ENCODE assay signal across 9 cellular contexts in genomic region chr3:64214002-64214696, GRCh38. TPM values are rescaled to one million over a fixed set of nuclear protein-coding genes. Genes with fewer than 3 reads are reported as not detected.
DNase-seq lines count a peak whose midpoint lies in the region; ATAC-seq and TF ChIP-seq lines count a peak whose summit lies in the region.
"Had no signal": no experiment of that assay in that cellular context is flagged by ENCODE, and none has a peak within 500 bp of the region (broad histone marks: within the 10 kb centered on the region; RNA-seq: fewer than 3 reads in every experiment).

No MANE protein-coding gene starts in this region.

- no peaks in the 10 kb centered on the region for H3K27me3 ChIP-seq in BLaER1 treated with 17β-estradiol and CSF1 and Interleukin-3, amounts not matched to agents 10 nM and 100 nM
- no peaks in the 10 kb centered on the region for H3K27me3 ChIP-seq in osteoblast (ENCODE audit: insufficient read depth, low read length)
- H3K27me3 ChIP-seq in Karpas-422 (ENCODE audit: low read length), result no peaks in the 10 kb centered on the region

- H3K4me3 ChIP-seq in BLaER1 treated with 17β-estradiol and CSF1 and Interleukin-3, amounts not matched to agents 10 nM and 100 nM, result no peak overlapping the region; a peak in 2 of 20 replicates
- peak overlapping the region; percentile 53 for H3K4me3 ChIP-seq in fibroblast of pulmonary artery (replicated peaks; ENCODE audit: low read depth, low read length)
- peak overlapping the region; percentile 62 for H3K4me3 ChIP-seq in osteoblast (ENCODE audit: insufficient read depth, low read length)
- H3K4me3 ChIP-seq in Karpas-422 (ENCODE audit: low read length), result no peak overlapping the region

- peak overlapping the region; percentile 52 to 87 (median 72) for H3K4me2 ChIP-seq in BLaER1 treated with 17β-estradiol and CSF1 and Interleukin-3, amounts not matched to agents 10 nM and 100 nM
- H3K4me2 ChIP-seq in osteoblast (ENCODE audit: insufficient read depth, low read length) (peak overlapping the region; percentile 80), Karpas-422 (ENCODE audit: low read depth, low read length, poor library complexity, severe bottlenecking) (no peak overlapping the region)

- H3K27ac ChIP-seq in BLaER1 treated with 17β-estradiol and CSF1 and Interleukin-3, amounts not matched to agents 10 nM and 100 nM, result peak overlapping the region in 6 of 11 experiments; percentile 1 to 49 (median 18); a peak in 6 of 22 replicates
- peak overlapping the region; percentile 86 for H3K27ac ChIP-seq in osteoblast (ENCODE audit: low read depth, low read length)
- no peak overlapping the region for H3K27ac ChIP-seq in Karpas-422 (ENCODE audit: low read length)

- TF ChIP-seq CTCF in fibroblast of pulmonary artery (IDR thresholded peaks at IDR 0.05; ENCODE audit: low read length, missing control alignments) (no peak), osteoblast (IDR thresholded peaks at IDR 0.05; ENCODE audit: extremely low read depth, low read depth, low read length) (no peak)

- H3K4me1 ChIP-seq in BLaER1 treated with 17β-estradiol and CSF1 and Interleukin-3, amounts not matched to agents 10 nM and 100 nM, result peaks cover 31 to 61% (median 37%) of the 10 kb centered on the region in 10 experiments
- H3K4me1 ChIP-seq in osteoblast (ENCODE audit: insufficient read depth, low read length) (peaks cover 34% of the 10 kb centered on the region), Karpas-422 (ENCODE audit: low read length) (no peaks in the 10 kb centered on the region)

- peak overlapping the region in 1 of 11 experiments; percentile 40; a peak in 2 of 22 replicates for H3K9ac ChIP-seq in BLaER1 treated with 17β-estradiol and CSF1 and Interleukin-3, amounts not matched to agents 10 nM and 100 nM
- H3K9ac ChIP-seq in Karpas-422 (ENCODE audit: low read length), result no peak overlapping the region

- H4K20me1 ChIP-seq in BLaER1 treated with 17β-estradiol and CSF1 and Interleukin-3, amounts not matched to agents 10 nM and 100 nM, result no peaks in the 10 kb centered on the region
- H4K20me1 ChIP-seq in osteoblast (ENCODE audit: insufficient read depth, low read length), result peaks cover 15% of the 10 kb centered on the region
- H4K20me1 ChIP-seq in Karpas-422 (ENCODE audit: insufficient read depth, low read depth, low read length), result no peaks in the 10 kb centered on the region

- peaks cover 0 to 6% (median 0%) of the 10 kb centered on the region in 11 experiments; a peak in 2 of 22 replicates for H3K9me3 ChIP-seq in BLaER1 treated with 17β-estradiol and CSF1 and Interleukin-3, amounts not matched to agents 10 nM and 100 nM (replicated peaks in 1 of 11)
- H3K9me3 ChIP-seq in osteoblast (ENCODE audit: low read depth, low read length) (no peaks in the 10 kb centered on the region), Karpas-422 (ENCODE audit: low read length) (no peaks in the 10 kb centered on the region)

- peak; percentile 95 for DNase-seq in RPMI7951 (ENCODE audit: low read depth)
- peak; percentile 95 for DNase-seq in fibroblast of pulmonary artery (ENCODE audit: low read depth)
- peak; percentile 32 for DNase-seq in osteoblast (ENCODE audit: insufficient read length, low spot score, missing footprints)
- no peak for DNase-seq in NCI-H2171 (lab: John Stamatoyannopoulos, UW)
- no peak for DNase-seq in Karpas-422
- no peak for DNase-seq in GM19240 (ENCODE audit: insufficient read length, low spot score)
- DNase-seq: NCI-H526 had no signal

- no peaks in the 10 kb centered on the region for H3K36me3 ChIP-seq in BLaER1 treated with 17β-estradiol and CSF1 and Interleukin-3, amounts not matched to agents 10 nM and 100 nM
- H3K36me3 ChIP-seq in osteoblast (ENCODE audit: insufficient read depth, low read length) (no peaks in the 10 kb centered on the region), Karpas-422 (ENCODE audit: insufficient read depth, low read length) (no peaks in the 10 kb centered on the region)

- H3K9me2 ChIP-seq in Karpas-422 (replicated peaks; ENCODE audit: insufficient read depth, low read length), result no peaks in the 10 kb centered on the region

- no peak for ATAC-seq in HG03135 (IDR thresholded peaks at IDR 0.05; ENCODE audit: unreplicated experiment)

- H2AFZ ChIP-seq in osteoblast (ENCODE audit: low read length) (peak overlapping the region; percentile 35), Karpas-422 (ENCODE audit: low read length) (no peak overlapping the region)

- H3K79me2 ChIP-seq in osteoblast (ENCODE audit: insufficient read depth, low read length), result peaks cover 49% of the 10 kb centered on the region
- no peaks in the 10 kb centered on the region for H3K79me2 ChIP-seq in Karpas-422 (ENCODE audit: low read length)

RNA-seq across cellular contexts. Expression of gene PRICKLE2, which starts 11.1 kb away (rescaled TPM):
- total RNA-seq in RPMI7951 (2014; rRNA removed; shearing (Covaris generic)), result 9.8 and 15.0 TPM in 2 replicates
- 18.8 and 25.0 TPM in 2 replicates for total RNA-seq in osteoblast
- total RNA-seq in Karpas-422 (2014; rRNA removed; shearing (Covaris generic); ENCODE audit: low replicate concordance), result 0.11 TPM in 1 of 2 replicates, not detected in the other

Comparison
In these comparisons a context has a peak if more than half of its experiments do, and no peak if none do; other contexts are left out.
1. H3K4me3 ChIP-seq: peak in fibroblast of pulmonary artery (single experiment) and osteoblast (single experiment); none in BLaER1 treated with 17β-estradiol and CSF1 and Interleukin-3, amounts not matched to agents 10 nM and 100 nM (0 of 10) and Karpas-422 (single experiment).
2. DNase-seq: peak in RPMI7951 (single experiment), fibroblast of pulmonary artery (single experiment) and osteoblast (single experiment); none in NCI-H2171 (single experiment), Karpas-422 (single experiment) and GM19240 (single experiment).